Comparison of ENCODE assay signal across 20 cellular contexts in the genomic region with DNA sequence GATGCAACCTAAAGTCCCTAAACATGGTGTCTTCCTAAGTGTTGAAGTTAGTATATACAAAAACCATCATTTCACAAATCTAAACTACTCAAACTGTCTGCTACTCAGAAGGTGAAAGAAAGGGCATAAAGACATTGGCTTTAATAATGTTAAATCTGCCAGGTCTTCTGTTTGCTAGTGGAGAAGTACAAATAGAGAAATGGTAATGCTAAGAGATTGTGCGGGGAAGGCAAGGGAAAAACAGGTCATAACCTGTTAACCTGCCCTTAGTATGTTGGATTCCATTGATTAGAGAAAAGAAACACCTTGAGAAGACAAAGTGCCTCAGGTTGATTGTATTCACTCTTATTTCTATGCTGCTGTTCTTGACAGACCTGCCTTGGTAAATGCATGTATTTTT.
"Had no signal": no experiment of that assay in that cellular context is flagged by ENCODE, and none has a peak within 500 bp of the region (broad histone marks: within the 10 kb centered on the region; RNA-seq: fewer than 3 reads in every experiment).

No MANE protein-coding gene starts in this region.

- H3K27me3 ChIP-seq: SJSA1 had no signal

- H3K4me3 ChIP-seq: SJSA1, SK-N-MC had no signal

- H3K27ac ChIP-seq: HL-60, SJSA1, SK-N-MC had no signal

- H3K9me3 ChIP-seq: SJSA1 had no signal

- DNase-seq: KBM-7, MV-4-11, NCI-H1048, NCI-H1105, NCI-H1417, NCI-H1436 treated with DMSO at 0.1 percent for 48 hours, NCI-H1694, NCI-H187 treated with DMSO at 0.1 percent for 48 hours, NCI-H2029 treated with DMSO at 0.1 percent for 48 hours, NCI-H2171 treated with DMSO at 0.1 percent for 48 hours, NCI-H2227 treated with DMSO at 0.1 percent for 48 hours, NCI-H524, NCI-H526 treated with DMSO at 0.1 percent for 48 hours, NCI-H748 treated with DMSO at 0.1 percent for 48 hours, Right ventricle myocardium superior, RPMI8226, SIG-M5 had no signal
